ENCODE assay signal across 15 cellular contexts in the genomic region with DNA sequence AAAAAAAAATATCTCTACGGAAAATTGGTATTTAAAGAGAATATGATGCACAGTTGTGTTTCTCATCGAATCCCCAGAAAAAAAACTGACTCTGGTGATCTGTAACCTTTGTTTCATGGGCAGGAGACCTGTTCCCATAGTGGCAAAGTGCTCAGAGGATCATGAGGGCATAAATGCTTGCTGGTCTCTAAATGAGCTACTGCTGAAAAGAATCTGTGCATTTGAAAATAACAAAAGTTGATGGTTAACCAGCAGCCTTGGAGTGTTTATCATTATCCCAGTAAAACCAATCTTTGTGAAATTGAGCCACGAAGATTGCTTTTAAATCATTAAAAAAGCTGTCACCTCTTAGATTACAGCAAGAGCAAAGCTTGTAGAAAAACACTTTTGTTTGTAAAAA.
DNase-seq lines count a peak whose midpoint lies in the region; ATAC-seq and TF ChIP-seq lines count a peak whose summit lies in the region.
"Had no signal": no experiment of that assay in that cellular context is flagged by ENCODE, and none has a peak within 500 bp of the region (broad histone marks: within the 10 kb centered on the region; RNA-seq: fewer than 3 reads in every experiment).

No MANE protein-coding gene starts in this region.

- in situ Hi-C loops in Caki2 (cut with HindIII; ENCODE audit: low pct_unique_long_range_greater_than_20kb, low sequenced_read_pairs) = no loop called here

- TF ChIP-seq CTCF in epithelial cell of proximal tubule (conservative IDR thresholded peaks at IDR 0.05; ENCODE audit: low read depth, low read length) (no peak), progenitor cell of endocrine pancreas (IDR thresholded peaks at IDR 0.05; ENCODE audit: unreplicated experiment) (no peak)

- peaks cover 14% of the 10 kb centered on the region for H3K4me1 Mint-ChIP-seq in progenitor cell of endocrine pancreas (ENCODE audit: low read depth)
- H3K4me1 Mint-ChIP-seq: CD14-positive monocyte; CD4-positive, alpha-beta memory T cell; GM23338 had no signal

- no peaks in the 10 kb centered on the region for H3K27me3 Mint-ChIP-seq in progenitor cell of endocrine pancreas
- H3K27me3 Mint-ChIP-seq: CD4-positive, alpha-beta memory T cell had no signal

- no peak overlapping the region for H3K4me3 Mint-ChIP-seq in progenitor cell of endocrine pancreas (ENCODE audit: low read depth)
- H3K4me3 Mint-ChIP-seq: CD14-positive monocyte; CD4-positive, alpha-beta memory T cell; GM23338 had no signal

- no peak overlapping the region for H3K4me3 ChIP-seq in epithelial cell of proximal tubule (ENCODE audit: low read depth, low read length)
- H3K4me3 ChIP-seq: BLaER1, GM23338 had no signal

- peak overlapping the region; percentile 51 for H3K27ac Mint-ChIP-seq in progenitor cell of endocrine pancreas
- H3K27ac Mint-ChIP-seq: CD14-positive monocyte; CD4-positive, alpha-beta memory T cell; GM23338 had no signal

- no peak for ATAC-seq in HG03571 (IDR thresholded peaks at IDR 0.05; ENCODE audit: unreplicated experiment)
- ATAC-seq: GM23338 had no signal

- DNase-seq in Caki2 (ENCODE audit: low read depth) = peak; percentile 14
- DNase-seq in epithelial cell of proximal tubule (ENCODE audit: low read depth) = peak; percentile 54
- peak; percentile 35 for DNase-seq in kidney tubule cell (ENCODE audit: low spot score)
- DNase-seq in progenitor cell of endocrine pancreas (ENCODE audit: low spot score, unreplicated experiment) = no peak
- no peak for DNase-seq in T-helper 9 cell
- DNase-seq in NCI-H2029 treated with DMSO at 0.1 percent for 48 hours (lab: John Stamatoyannopoulos, UW) = no peak
- DNase-seq: 8988T; Calu3; CD4-positive, alpha-beta memory T cell; HCEC 1CT; IMR-90 had no signal

- H3K36me3 Mint-ChIP-seq in progenitor cell of endocrine pancreas (ENCODE audit: insufficient read depth) = no peaks in the 10 kb centered on the region
- H3K36me3 Mint-ChIP-seq: CD14-positive monocyte; CD4-positive, alpha-beta memory T cell had no signal

- H3K9me3 Mint-ChIP-seq in progenitor cell of endocrine pancreas (ENCODE audit: low read depth) = peaks cover 8% of the 10 kb centered on the region
- H3K9me3 Mint-ChIP-seq: GM23338 had no signal

Comparison
In these comparisons a context has a peak if more than half of its experiments do, and no peak if none do; other contexts are left out.
1. DNase-seq: peak in Caki2 (single experiment), epithelial cell of proximal tubule (single experiment) and kidney tubule cell (single experiment); none in progenitor cell of endocrine pancreas (single experiment), T-helper 9 cell (single experiment) and NCI-H2029 treated with DMSO at 0.1 percent for 48 hours (single experiment).